ENCODE assay signal across 19 cellular contexts in genomic region chr9:87572719-87573118, GRCh38.
DNase-seq lines count a peak whose midpoint lies in the region; ATAC-seq and TF ChIP-seq lines count a peak whose summit lies in the region.
"Had no signal": no experiment of that assay in that cellular context is flagged by ENCODE, and none has a peak within 500 bp of the region (broad histone marks: within the 10 kb centered on the region; RNA-seq: fewer than 3 reads in every experiment).

No MANE protein-coding gene starts in this region.

- H3K4me1 Mint-ChIP-seq in mesothelial cell of epicardium: peaks cover 83% of the 10 kb centered on the region
- H3K4me1 Mint-ChIP-seq in activated naive CD4-positive, alpha-beta T cell treated with anti-CD3 and anti-CD28 coated beads, Interleukin-2, amount 10 ng/mL, durations not matched to agents 7 days and 5 days: no peaks in the 10 kb centered on the region
- H3K4me1 Mint-ChIP-seq: IgD-negative memory B cell had no signal

- no peaks in the 10 kb centered on the region for H3K27me3 Mint-ChIP-seq in mesothelial cell of epicardium (ENCODE audit: low read depth)
- no peaks in the 10 kb centered on the region for H3K27me3 Mint-ChIP-seq in activated naive CD4-positive, alpha-beta T cell treated with anti-CD3 and anti-CD28 coated beads, Interleukin-2, amount 10 ng/mL, durations not matched to agents 7 days and 5 days
- H3K27me3 Mint-ChIP-seq: IgD-negative memory B cell had no signal

- H3K36me3 ChIP-seq in body of pancreas (replicated peaks in 1 of 2; ENCODE audit: insufficient read depth in 1 of 2, low read depth in 2 of 2): peaks cover 0 to 2% of the 10 kb centered on the region in 2 donors
- H3K36me3 ChIP-seq: SJCRH30 had no signal

- CTCF ChIA-PET in activated naive CD4-positive, alpha-beta T cell treated with anti-CD3 and anti-CD28 coated beads, Interleukin-2, amount 10 ng/mL, durations not matched to agents 7 days and 5 days (lab: Charles Lee): no interaction called here

- H3K27me3 ChIP-seq in body of pancreas: no peaks in the 10 kb centered on the region
- H3K27me3 ChIP-seq: BLaER1 treated with 17β-estradiol and CSF1 and Interleukin-3, amounts not matched to agents 10 nM and 100 nM; SJCRH30 had no signal

- H3K9me3 ChIP-seq in body of pancreas: no peaks in the 10 kb centered on the region
- H3K9me3 ChIP-seq: BLaER1 treated with 17β-estradiol and CSF1 and Interleukin-3, amounts not matched to agents 10 nM and 100 nM; SJCRH30 had no signal

- no peak for ATAC-seq in body of pancreas
- ATAC-seq: CD8-positive, alpha-beta T cell; HCT116 had no signal

- no peak overlapping the region for H3K4me3 ChIP-seq in body of pancreas
- H3K4me3 ChIP-seq: BLaER1 treated with 17β-estradiol and CSF1 and Interleukin-3, amounts not matched to agents 10 nM and 100 nM; SJCRH30 had no signal

- WGBS in body of pancreas, 2 donors: 90% methylated on average over 6 of the region's 6 CpGs

- TF ChIP-seq POLR2A in body of pancreas (IDR thresholded peaks at IDR 0.05): no peak

- intact Hi-C loops in body of pancreas (cut with DNase I): no loop called here

- no peaks in the 10 kb centered on the region for H3K36me3 Mint-ChIP-seq in mesothelial cell of epicardium
- no peaks in the 10 kb centered on the region for H3K36me3 Mint-ChIP-seq in activated naive CD4-positive, alpha-beta T cell treated with anti-CD3 and anti-CD28 coated beads, Interleukin-2, amount 10 ng/mL, durations not matched to agents 7 days and 5 days
- H3K36me3 Mint-ChIP-seq: CD8-positive, alpha-beta T cell; IgD-negative memory B cell had no signal

- H3K27ac Mint-ChIP-seq in mesothelial cell of epicardium: peak overlapping the region; percentile 71
- H3K27ac Mint-ChIP-seq in activated naive CD4-positive, alpha-beta T cell treated with anti-CD3 and anti-CD28 coated beads, Interleukin-2, amount 10 ng/mL, durations not matched to agents 7 days and 5 days: no peak overlapping the region
- H3K27ac Mint-ChIP-seq: CD8-positive, alpha-beta T cell; IgD-negative memory B cell had no signal

- DNase-seq in body of pancreas (no peak), mesothelial cell of epicardium (ENCODE audit: low spot score in 2 of 2, unreplicated experiment in 2 of 2) (no peak), superior temporal gyrus (ENCODE audit: extremely low spot score) (peak; percentile 50), NCI-H345 (lab: John Stamatoyannopoulos, UW) (no peak), medulla oblongata (ENCODE audit: extremely low spot score) (no peak)
- DNase-seq in activated naive CD4-positive, alpha-beta T cell treated with anti-CD3 and anti-CD28 coated beads, Interleukin-2, amount 10 ng/mL, durations not matched to agents 7 days and 5 days: no peak
- DNase-seq: 8988T; CD8-positive, alpha-beta T cell; GOT3; NCI-H1417; NCI-H187; NCI-H446 treated with DMSO at 0.1 percent for 48 hours; NCI-H526 treated with DMSO at 0.1 percent for 48 hours; OCI-M1; SJCRH30 had no signal

- H3K27ac ChIP-seq in C4-2B (peak overlapping the region; percentile 14; the same call in 1 of the 2 replicates), body of pancreas (peak overlapping the region; percentile 62 to 88 (median 82))
- H3K27ac ChIP-seq: BLaER1 treated with 17β-estradiol and CSF1 and Interleukin-3, amounts not matched to agents 10 nM and 100 nM; SJCRH30 had no signal

- TF ChIP-seq CTCF in C4-2B (conservative IDR thresholded peaks at IDR 0.05): no peak
- no peak for TF ChIP-seq CTCF in body of pancreas (IDR thresholded peaks at IDR 0.05)
- no peak for TF ChIP-seq CTCF in mesothelial cell of epicardium (IDR thresholded peaks at IDR 0.05; ENCODE audit: unreplicated experiment)

- H3K9me3 Mint-ChIP-seq in mesothelial cell of epicardium: no peaks in the 10 kb centered on the region
- H3K9me3 Mint-ChIP-seq in activated naive CD4-positive, alpha-beta T cell treated with anti-CD3 and anti-CD28 coated beads, Interleukin-2, amount 10 ng/mL, durations not matched to agents 7 days and 5 days: no peaks in the 10 kb centered on the region
- H3K9me3 Mint-ChIP-seq: CD8-positive, alpha-beta T cell had no signal

- H3K4me1 ChIP-seq in body of pancreas: peaks cover 69% of the 10 kb centered on the region

- H3K4me3 Mint-ChIP-seq in mesothelial cell of epicardium: no peak overlapping the region
- H3K4me3 Mint-ChIP-seq in activated naive CD4-positive, alpha-beta T cell treated with anti-CD3 and anti-CD28 coated beads, Interleukin-2, amount 10 ng/mL, durations not matched to agents 7 days and 5 days: no peak overlapping the region
- H3K4me3 Mint-ChIP-seq: CD8-positive, alpha-beta T cell; IgD-negative memory B cell had no signal
